ENCODE assay signal across 8 cellular contexts in genomic region chr21:36429672-36430546, GRCh38. TPM values are rescaled to one million over a fixed set of nuclear protein-coding genes. Genes with fewer than 3 reads are reported as not detected.
DNase-seq lines count a peak whose midpoint lies in the region; ATAC-seq and TF ChIP-seq lines count a peak whose summit lies in the region.

No MANE protein-coding gene starts in this region.

- peak in 2 of 3 experiments; percentile 4 to 36 for TF ChIP-seq CTCF in ascending aorta (IDR thresholded peaks at IDR 0.05)

- no peaks in the 10 kb centered on the region for H3K27me3 ChIP-seq in ascending aorta

- H3K4me3 ChIP-seq in ascending aorta: peak overlapping the region; percentile 35 to 53

- no peaks in the 10 kb centered on the region for H3K36me3 ChIP-seq in ascending aorta

- peaks cover 0 to 15% of the 10 kb centered on the region in 2 donors for H3K4me1 ChIP-seq in ascending aorta

- peak; percentile 70 for ATAC-seq in GM21381 (IDR thresholded peaks at IDR 0.05; ENCODE audit: unreplicated experiment)

- H3K27ac ChIP-seq in ascending aorta: peak overlapping the region; percentile 79 to 87

- intact Hi-C loops in ascending aorta (cut with DNase I): loop anchor here (5.0 to 10.0 kb wide), 2 partner anchors 43 to 105 kb away; partner anchors contain the start of genes CHAF1B and MORC3

- peak; percentile 92 for DNase-seq in DMS53 (lab: John Stamatoyannopoulos, UW)
- peak; percentile 98 for DNase-seq in HS-27A (ENCODE audit: low read depth)
- DNase-seq in T-helper 22 cell (ENCODE audit: low read depth): peak; percentile 9
- peak; percentile 88 to 95 for DNase-seq in ascending aorta (ENCODE audit: low spot score in 2 of 2)
- DNase-seq in iPS DF 4.7 (ENCODE audit: extremely low read depth, low spot score): peak; percentile 22
- DNase-seq in stimulated activated CD4-positive, alpha-beta T cell treated with anti-CD3 and anti-CD28 coated beads, Interleukin-12 subunit alpha, Interleukin-12 subunit beta, amount 100 ng/mL, for 4 hours: peak; percentile 43
- no peak for DNase-seq in putamen (ENCODE audit: low spot score)

- H3K9me3 ChIP-seq in ascending aorta: no peaks in the 10 kb centered on the region

RNA-seq across cellular contexts. Expression of gene CHAF1B, which starts 44.7 kb away (rescaled TPM):
- total RNA-seq in ascending aorta: 0.43 TPM

RNA-seq across cellular contexts. Expression of gene CLDN14, which starts 50.0 kb away (rescaled TPM):
- not detected for total RNA-seq in ascending aorta
